In the genomic region with DNA sequence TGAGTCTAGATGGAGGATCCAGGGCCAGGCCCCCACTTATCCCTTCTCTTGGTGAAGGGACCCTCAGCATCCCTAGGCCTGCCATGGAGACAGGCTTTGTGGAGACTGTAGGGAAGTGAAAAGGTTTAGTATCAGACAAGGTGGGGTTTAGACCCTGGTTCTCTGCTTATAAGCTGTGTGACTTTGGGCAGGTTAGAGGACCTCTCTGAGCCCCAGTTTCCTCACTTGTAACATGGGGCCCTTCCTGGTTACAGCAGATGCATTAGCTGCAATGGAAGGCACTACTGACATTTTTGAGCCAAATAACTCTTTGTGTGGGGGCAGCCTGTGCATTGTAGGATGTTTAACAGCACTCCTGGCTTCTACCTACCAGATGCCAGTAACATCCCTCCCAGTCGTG, we compare ENCODE assay signal across 19 cellular contexts. TPM values are rescaled to one million over a fixed set of nuclear protein-coding genes. Genes with fewer than 3 reads are reported as not detected.
"Had no signal": no experiment of that assay in that cellular context is flagged by ENCODE, and none has a peak within 500 bp of the region (broad histone marks: within the 10 kb centered on the region; RNA-seq: fewer than 3 reads in every experiment).

No MANE protein-coding gene starts in this region.

- H3K4me3 Mint-ChIP-seq: effector memory CD8-positive, alpha-beta T cell; naive thymus-derived CD8-positive, alpha-beta T cell had no signal

- H3K27me3 ChIP-seq: right atrium auricular region, sigmoid colon, suprapubic skin, tibial artery, upper lobe of left lung, uterus had no signal

- H3K4me1 Mint-ChIP-seq: naive thymus-derived CD8-positive, alpha-beta T cell had no signal

- H3K27ac Mint-ChIP-seq: effector memory CD8-positive, alpha-beta T cell; naive thymus-derived CD8-positive, alpha-beta T cell had no signal

- H3K4me3 ChIP-seq: esophagus squamous epithelium, mucosa of descending colon, right atrium auricular region, sigmoid colon, suprapubic skin, tibial artery, upper lobe of left lung, uterus had no signal

- H3K36me3 Mint-ChIP-seq: naive thymus-derived CD8-positive, alpha-beta T cell had no signal

- H3K9me3 Mint-ChIP-seq: effector memory CD8-positive, alpha-beta T cell had no signal

- H3K9me3 ChIP-seq: esophagus squamous epithelium, mucosa of descending colon, sigmoid colon, suprapubic skin, tibial artery, upper lobe of left lung, uterus had no signal

- H3K27ac ChIP-seq: epithelial cell of prostate, esophagus squamous epithelium, right atrium auricular region, sigmoid colon, tibial artery, uterus had no signal

- H3K4me1 ChIP-seq: right atrium auricular region, uterus had no signal

- H3K36me3 ChIP-seq: esophagus squamous epithelium, right atrium auricular region, sigmoid colon, suprapubic skin, tibial artery, upper lobe of left lung, uterus had no signal

- DNase-seq: effector memory CD8-positive, alpha-beta T cell; esophagus squamous epithelium; foreskin fibroblast; kidney glomerular epithelial cell; mucosa of descending colon; naive thymus-derived CD8-positive, alpha-beta T cell; posterior cingulate gyrus; sigmoid colon; stimulated activated CD4-positive, alpha-beta T cell treated with anti-CD3 and anti-CD28 coated beads, Interleukin-12 subunit alpha, Interleukin-12 subunit beta, amount 100 ng/mL, for 4 hours; stimulated activated naive CD4-positive, alpha-beta T cell treated with Interleukin-2 at 50 U/mL for 16 hours; tibial artery; upper lobe of left lung; uterus had no signal

- FAIRE-seq: islet of Langerhans, small intestine had no signal

- ATAC-seq: effector memory CD8-positive, alpha-beta T cell; left lobe of liver; naive thymus-derived CD8-positive, alpha-beta T cell had no signal

RNA-seq across cellular contexts. Expression of gene PADI2, which starts 22.7 kb away (rescaled TPM):
- total RNA-seq: naive thymus-derived CD8-positive, alpha-beta T cell had no signal
